14 cellular contexts compared by ENCODE assay signal in the genomic region with DNA sequence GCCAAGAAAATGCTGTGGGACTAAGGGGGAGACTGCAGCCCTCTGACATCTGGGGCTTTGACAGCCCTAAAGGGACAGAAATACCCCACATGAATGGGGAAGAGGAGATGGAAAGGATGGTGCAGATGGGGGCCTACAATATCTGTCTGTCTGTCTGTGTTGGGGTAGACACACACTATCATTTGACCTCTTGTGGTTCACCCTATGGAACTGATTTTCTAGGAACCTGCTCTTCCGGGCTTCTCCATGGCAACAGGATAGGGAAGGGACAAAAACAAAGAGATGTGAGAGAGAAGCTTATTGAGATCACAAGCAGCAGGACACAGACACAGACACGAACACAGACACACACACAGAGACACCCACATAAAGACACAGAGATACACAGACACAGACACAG. TPM values are rescaled to one million over a fixed set of nuclear protein-coding genes. Genes with fewer than 3 reads are reported as not detected.
DNase-seq lines count a peak whose midpoint lies in the region; ATAC-seq, FAIRE-seq and TF ChIP-seq lines count a peak whose summit lies in the region.
"Had no signal": no experiment of that assay in that cellular context is flagged by ENCODE, and none has a peak within 500 bp of the region (broad histone marks: within the 10 kb centered on the region; RNA-seq: fewer than 3 reads in every experiment).

No MANE protein-coding gene starts in this region.

- CTCF ChIA-PET in PC-9 (lab: Charles Lee): interaction anchor here (0.8 kb wide), 1 partner anchor 9 kb away, joined by 3 read pairs; no protein-coding TSS in a partner anchor
- CTCF ChIA-PET in H1 (lab: Charles Lee; ENCODE audit: partially characterized antibody): interaction anchor here (0.5 to 3.8 kb wide), 9 partner anchors 8 to 269 kb away, joined by 3 to 24 read pairs (median 5); partner anchors contain the start of gene KIF21B
- CTCF ChIA-PET in SK-N-SH (lab: Yijun Ruan, JAX): interaction anchor here (0.6 to 3.8 kb wide), 5 partner anchors 12 to 645 kb away, joined by 3 to 24 read pairs (median 3); no protein-coding TSS in a partner anchor

- POLR2A ChIA-PET in PC-9 (lab: Charles Lee; ENCODE audit: unreplicated experiment) (interaction anchor here (0.6 kb wide), 1 partner anchor 283 kb away, joined by 8 read pairs; no protein-coding TSS in a partner anchor), H1 (lab: Charles Lee; ENCODE audit: partially characterized antibody) (interaction anchor here (1.1 to 1.2 kb wide), 2 partner anchors 20 to 99 kb away, joined by 3 read pairs; no protein-coding TSS in a partner anchor), SK-N-SH (lab: Yijun Ruan, JAX) (no interaction called here)

- no peak overlapping the region for H2BK5ac ChIP-seq in H1 (ENCODE audit: low read depth, low read length)

- BruUV-seq in PC-9 (replicated peaks; lab: Mats Ljungman, UMichigan): no TSS peak

- H2AK5ac ChIP-seq in H1 (ENCODE audit: low read depth, low read length): no peak overlapping the region

- no peak overlapping the region for H3K23ac ChIP-seq in H1 (ENCODE audit: insufficient read length)

- H3K4me1 ChIP-seq in PC-9 (replicated peaks; ENCODE audit: insufficient read depth): no peaks in the 10 kb centered on the region; the same call in 1 of the 2 replicates
- peaks cover 0 to 9% (median 6%) of the 10 kb centered on the region in 4 experiments; a peak in 5 of 7 replicates for H3K4me1 ChIP-seq in H1 (replicated peaks in 1 of 4; ENCODE audit: control insufficient read depth in 3 of 4, insufficient read depth in 4 of 4, low read length in 3 of 4)
- H3K4me1 ChIP-seq in SK-N-SH (ENCODE audit: control insufficient read depth in 1 of 2, insufficient read depth in 2 of 2, low read depth in 1 of 2, low read length in 1 of 2): peaks cover 0 to 3% of the 10 kb centered on the region in 2 experiments; a peak in 1 of 4 replicates
- H3K4me1 ChIP-seq in body of pancreas: no peaks in the 10 kb centered on the region

- H3F3A ChIP-seq in PC-9 (ENCODE audit: insufficient read depth, low read depth) (no peaks in the 10 kb centered on the region), SK-N-SH (replicated peaks; ENCODE audit: insufficient read depth) (no peaks in the 10 kb centered on the region)

- no peak overlapping the region for H2BK120ac ChIP-seq in H1 (replicated peaks; ENCODE audit: low read depth, low read length)

- H3K4me3 ChIP-seq in PC-9 (no peak overlapping the region), H1 (ENCODE audit: extremely low read depth in 1 of 4, insufficient read depth in 2 of 4, low read depth in 3 of 4, low read length in 4 of 4) (no peak overlapping the region), SK-N-SH (ENCODE audit: low read depth in 2 of 2, low read length in 1 of 2) (no peak overlapping the region), body of pancreas (no peak overlapping the region)

- peaks cover 10% of the 10 kb centered on the region; the same call in 1 of the 2 replicates for H3K23me2 ChIP-seq in H1 (ENCODE audit: low read depth, low read length)

- no peak overlapping the region for H3K4ac ChIP-seq in H1 (replicated peaks; ENCODE audit: insufficient read length, low read depth, low read length)

- no peaks in the 10 kb centered on the region for H3K27me3 ChIP-seq in PC-9 (ENCODE audit: insufficient read depth, low read depth)
- H3K27me3 ChIP-seq in H1 (replicated peaks in 1 of 4; ENCODE audit: control insufficient read depth in 3 of 4, extremely low read depth in 1 of 4, insufficient read depth in 3 of 4, low read length in 3 of 4): no peaks in the 10 kb centered on the region
- H3K27me3 ChIP-seq in SK-N-SH (ENCODE audit: insufficient read depth): no peaks in the 10 kb centered on the region
- H3K27me3 ChIP-seq in body of pancreas: no peaks in the 10 kb centered on the region

- 91% methylated on average over 2 of the region's 2 CpGs; no CpG with 5 or more reads in 1 of the 2 experiments for WGBS in H1 (ENCODE audit: extremely low coverage in 1 of 2, insufficient coverage in 1 of 2, insufficient read length in 1 of 2, insufficient replicate concordance in 2 of 2, low coverage in 1 of 2, low lambda C conversion rate in 2 of 2, missing lambda C conversion rate in 1 of 2), 2 experiments
- 56% methylated on average over 2 of the region's 2 CpGs for WGBS in SK-N-SH (ENCODE audit: low lambda C conversion rate)
- WGBS in body of pancreas, 2 donors: 63 to 66% methylated on average over 2 of the region's 2 CpGs

- TF ChIP-seq CTCF in PC-9 (conservative IDR thresholded peaks at IDR 0.05) (no peak), H1 (IDR thresholded peaks at IDR 0.05; ENCODE audit: control extremely low read depth in 1 of 3, insufficient read depth in 1 of 3, low read depth in 1 of 3, low read length in 3 of 3) (no peak), SK-N-SH (IDR thresholded peaks at IDR 0.05) (no peak), body of pancreas (IDR thresholded peaks at IDR 0.05) (no peak)

- TF ChIP-seq RAD21 in H1 (IDR thresholded peaks at IDR 0.05 in 1 of 2, conservative IDR thresholded peaks at IDR 0.05 in 1 of 2; ENCODE audit: low read depth in 2 of 2, low read length in 2 of 2): no peak
- no peak for TF ChIP-seq RAD21 in SK-N-SH (IDR thresholded peaks at IDR 0.05; ENCODE audit: low read length)

- H3K27ac ChIP-seq in PC-9 (no peak overlapping the region), H1 (ENCODE audit: low read depth, low read length) (no peak overlapping the region), SK-N-SH (ENCODE audit: low read depth in 2 of 2, low read length in 1 of 2) (no peak overlapping the region), body of pancreas (no peak overlapping the region)

- FAIRE-seq in H1 (lab: Jason Lieb, UNC): no peak
- FAIRE-seq: H54 had no signal

- H3K9ac ChIP-seq in H1 (replicated peaks in 1 of 4; ENCODE audit: extremely low read depth in 1 of 4, low read depth in 3 of 4, low read length in 3 of 4): no peak overlapping the region
- H3K9ac ChIP-seq in SK-N-SH: no peak overlapping the region

- H2AFZ ChIP-seq in PC-9 (no peak overlapping the region), H1 (ENCODE audit: low read length) (no peak overlapping the region), SK-N-SH (ENCODE audit: low read depth) (no peak overlapping the region)

- peaks cover 3% of the 10 kb centered on the region; the same call in 1 of the 2 replicates for H3K79me1 ChIP-seq in H1 (ENCODE audit: low read depth, low read length)

- no peak overlapping the region for H3K18ac ChIP-seq in H1 (ENCODE audit: extremely low read depth, low read length)

- H3K9me2 ChIP-seq in PC-9 (ENCODE audit: insufficient read depth): no peaks in the 10 kb centered on the region
- H3K9me2 ChIP-seq in SK-N-SH: no peaks in the 10 kb centered on the region

- H3K14ac ChIP-seq in H1 (ENCODE audit: insufficient read length): no peak overlapping the region

- H4K20me1 ChIP-seq in PC-9 (ENCODE audit: insufficient read depth) (no peaks in the 10 kb centered on the region), H1 (replicated peaks in 1 of 2; ENCODE audit: control insufficient read depth in 1 of 2, insufficient read depth in 2 of 2, low read length in 2 of 2) (peaks cover 5 to 14% of the 10 kb centered on the region in 2 experiments), SK-N-SH (ENCODE audit: insufficient read depth) (no peaks in the 10 kb centered on the region)

- no peak overlapping the region for H4K5ac ChIP-seq in H1 (ENCODE audit: insufficient read length, low read depth, low read length)

- intact Hi-C loops in PC-9 (cut with micrococcal nuclease; ENCODE audit: unreplicated experiment): no loop called here
- intact Hi-C loops in body of pancreas (cut with DNase I): no loop called here

- no peaks in the 10 kb centered on the region for H3K79me2 ChIP-seq in PC-9 (ENCODE audit: low read depth)
- H3K79me2 ChIP-seq in H1 (ENCODE audit: control insufficient read depth in 1 of 2, insufficient read depth in 2 of 2, low read length in 2 of 2): no peaks in the 10 kb centered on the region; a peak in 1 of 4 replicates
- H3K79me2 ChIP-seq in SK-N-SH (ENCODE audit: insufficient read depth): no peaks in the 10 kb centered on the region

- H3K4me2 ChIP-seq in PC-9: no peak overlapping the region
- H3K4me2 ChIP-seq in H1 (ENCODE audit: insufficient read depth in 1 of 2, low read depth in 2 of 2, low read length in 2 of 2): no peak overlapping the region
- H3K4me2 ChIP-seq in SK-N-SH: no peak overlapping the region

- H3K9me3 ChIP-seq in PC-9 (ENCODE audit: insufficient read depth, low read depth): no peaks in the 10 kb centered on the region
- no peaks in the 10 kb centered on the region for H3K9me3 ChIP-seq in H1 (ENCODE audit: insufficient read depth in 2 of 2, low read depth in 1 of 2, low read length in 1 of 2)
- no peaks in the 10 kb centered on the region for H3K9me3 ChIP-seq in SK-N-SH
- H3K9me3 ChIP-seq in body of pancreas: no peaks in the 10 kb centered on the region

- ATAC-seq in body of pancreas: no peak

- peak; percentile 8 for DNase-seq in CD1c-positive myeloid dendritic cell (ENCODE audit: extremely low spot score)
- DNase-seq in DMS53 treated with DMSO at 0.1 percent for 48 hours (lab: John Stamatoyannopoulos, UW; ENCODE audit: unreplicated experiment): peak; percentile 12
- DNase-seq in PC-9: peak; percentile 11 to 55
- no peak for DNase-seq in H1 (ENCODE audit: low read depth in 1 of 2, low spot score in 2 of 2)
- DNase-seq in SK-N-SH: no peak
- no peak for DNase-seq in body of pancreas
- no peak for DNase-seq in activated effector memory CD4-positive, alpha-beta T cell treated with Interleukin-2 at 50 U/mL for 16 hours
- no peak for DNase-seq in NCI-H446 treated with DMSO at 0.1 percent for 48 hours (lab: John Stamatoyannopoulos, UW)
- DNase-seq: ACHN; CD4-positive, alpha-beta memory T cell; NCI-H1092 treated with DMSO at 0.1 percent for 48 hours; NCI-H1930; NCI-H526 treated with DMSO at 0.1 percent for 48 hours had no signal

- no peak for TF ChIP-seq EP300 in H1 (IDR thresholded peaks at IDR 0.05; ENCODE audit: borderline replicate concordance in 1 of 2, low read depth in 2 of 2, low read length in 2 of 2)
- no peak for TF ChIP-seq EP300 in SK-N-SH (IDR thresholded peaks at IDR 0.05; ENCODE audit: borderline replicate concordance in 1 of 2, low read depth in 1 of 2, low read length in 1 of 2)

- H2BK15ac ChIP-seq in H1 (ENCODE audit: low read length): no peak overlapping the region

- peak overlapping the region; percentile 48 for H3K56ac ChIP-seq in H1 (replicated peaks; ENCODE audit: insufficient read length, low read depth, low read length)

- TF ChIP-seq POLR2A in H1 (IDR thresholded peaks at IDR 0.05; ENCODE audit: control extremely low read depth in 1 of 2, low read depth in 2 of 2, low read length in 2 of 2): no peak
- no peak for TF ChIP-seq POLR2A in body of pancreas (IDR thresholded peaks at IDR 0.05)

- no peak overlapping the region for H4K91ac ChIP-seq in H1 (replicated peaks; ENCODE audit: insufficient read length, low read length)

- H2BK20ac ChIP-seq in H1 (ENCODE audit: low read length): no peak overlapping the region

- no peak overlapping the region for H4K8ac ChIP-seq in H1 (ENCODE audit: extremely low read depth, insufficient read depth, low read length)

- H3K36me3 ChIP-seq in PC-9 (ENCODE audit: low read depth) (no peaks in the 10 kb centered on the region), H1 (ENCODE audit: control insufficient read depth in 2 of 4, insufficient read depth in 4 of 4, low read length in 3 of 4) (peaks cover 0 to 12% (median 1%) of the 10 kb centered on the region in 4 experiments; a peak in 4 of 8 replicates), SK-N-SH (replicated peaks in 1 of 2; ENCODE audit: control insufficient read depth in 1 of 2, insufficient read depth in 2 of 2, low read length in 1 of 2) (no peaks in the 10 kb centered on the region), body of pancreas (replicated peaks in 1 of 2; ENCODE audit: insufficient read depth in 1 of 2, low read depth in 2 of 2) (no peaks in the 10 kb centered on the region)

- H2BK12ac ChIP-seq in H1 (ENCODE audit: low read depth, low read length): no peak overlapping the region

RNA-seq across cellular contexts. Expression of gene KIF21B, which starts 17.1 kb away (rescaled TPM):
- total RNA-seq in PC-9 (2021): 1.9 and 3.7 TPM in 2 replicates
- 26.5 and 27.2 TPM in 2 replicates for total RNA-seq in H1 (2021; fragmentation: NEBNext Ultra II Directional; extraction: Animal tissue kit (Norgen Biotek cat#: 25700))
- polyA plus RNA-seq in H1 (2011; rRNA removed): 10.8 and 20.1 TPM in 2 replicates
- 12.4 TPM for polyA plus RNA-seq in H1 (2011; cell fraction: cytosol; rRNA removed)
- polyA plus RNA-seq in H1 (2011; cell fraction: nucleus; rRNA removed): 38.7 TPM
- 10.4 to 15.3 TPM (median 13.4 TPM) in 4 replicates for polyA plus RNA-seq in H1 (2012, experiment 1 of 2)
- polyA plus RNA-seq in H1 (2012, experiment 2 of 2): 10.2 TPM
- 9.0 TPM for polyA plus RNA-seq in H1 (2013, experiment 1 of 2)
- polyA plus RNA-seq in H1 (2013, experiment 2 of 2): 8.8 TPM
- 15.0 and 21.9 TPM in 2 replicates for polyA minus RNA-seq in H1 (2011; rRNA and poly(A)+ RNA removed)
- 17.5 TPM for polyA minus RNA-seq in H1 (2011; cell fraction: cytosol; rRNA and poly(A)+ RNA removed)
- 22.0 TPM for polyA minus RNA-seq in H1 (2011; cell fraction: nucleus; rRNA and poly(A)+ RNA removed)
- 0.24 and 0.26 TPM in 2 replicates for polyA plus RNA-seq in SK-N-SH (2012; rRNA removed)
- 0.08 and 0.14 TPM in 2 replicates for polyA plus RNA-seq in SK-N-SH (2012; cell fraction: cytosol; rRNA removed)
- polyA plus RNA-seq in SK-N-SH (2012; cell fraction: nucleus; rRNA removed): 0.50 and 0.63 TPM in 2 replicates
- 1 to 10 TPM; 1.6 to 3.4 TPM for total RNA-seq in body of pancreas

Comparison
In these comparisons a context has a peak if more than half of its experiments do, and no peak if none do; other contexts are left out.
1. DNase-seq: peak in CD1c-positive myeloid dendritic cell (single experiment), DMS53 treated with DMSO at 0.1 percent for 48 hours (single experiment) and PC-9 (2 of 2); none in H1 (0 of 2), SK-N-SH (single experiment), body of pancreas (0 of 4), activated effector memory CD4-positive, alpha-beta T cell treated with Interleukin-2 at 50 U/mL for 16 hours (single experiment) and NCI-H446 treated with DMSO at 0.1 percent for 48 hours (single experiment).